ENCODE assay signal across 1 cellular context in the genomic region with DNA sequence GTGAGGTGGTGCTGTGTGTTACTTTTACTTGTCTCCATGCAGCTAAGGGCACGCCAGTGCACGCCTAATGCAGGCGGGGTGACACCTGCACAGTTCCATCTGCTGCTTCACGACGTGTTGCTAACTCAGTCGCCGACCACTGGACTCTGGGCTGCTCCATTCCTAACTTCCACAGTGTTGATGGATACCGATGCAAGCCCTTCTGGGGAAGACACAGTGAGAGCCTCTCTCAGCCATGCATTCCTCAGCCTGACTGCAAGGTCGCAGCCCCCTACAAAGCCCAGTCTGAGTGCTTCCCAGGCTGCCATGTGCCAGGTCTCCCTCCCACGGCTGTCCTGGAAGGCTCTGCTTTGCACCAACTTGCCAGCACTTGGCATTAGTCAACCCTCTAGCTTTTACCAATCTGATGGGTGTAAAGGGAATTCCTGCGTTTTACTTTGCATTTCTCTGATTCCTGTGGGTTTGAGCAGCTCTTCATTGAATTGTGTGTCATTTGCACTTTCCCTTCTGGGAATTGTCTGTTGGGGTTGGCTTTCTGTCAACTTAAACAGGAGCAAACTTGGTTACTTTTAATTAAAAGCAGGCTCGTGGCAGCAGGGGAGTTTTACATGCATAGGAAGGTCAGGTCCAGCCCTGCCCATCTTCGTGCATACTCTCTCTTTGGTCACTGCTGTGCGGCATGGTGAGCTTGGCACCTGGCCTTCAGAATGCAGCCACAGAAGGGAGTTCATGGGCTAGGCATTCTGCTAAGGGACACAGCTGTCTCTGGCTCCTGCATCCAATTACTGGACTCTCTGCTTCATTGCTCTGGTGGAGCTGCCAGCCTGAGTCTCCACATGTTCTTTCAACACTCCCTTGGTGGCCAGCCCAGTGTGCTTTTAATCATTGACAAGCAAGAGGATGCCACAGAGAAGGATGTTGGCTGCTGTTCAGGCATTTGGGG.
TF ChIP-seq lines count a peak whose summit lies in the region.

No MANE protein-coding gene starts in this region.

TF ChIP-seq in HepG2, 621 proteins besides CTCF, POLR2A, EP300 and RAD21 (continued from another document):
- TF ChIP-seq, protein P1, sequence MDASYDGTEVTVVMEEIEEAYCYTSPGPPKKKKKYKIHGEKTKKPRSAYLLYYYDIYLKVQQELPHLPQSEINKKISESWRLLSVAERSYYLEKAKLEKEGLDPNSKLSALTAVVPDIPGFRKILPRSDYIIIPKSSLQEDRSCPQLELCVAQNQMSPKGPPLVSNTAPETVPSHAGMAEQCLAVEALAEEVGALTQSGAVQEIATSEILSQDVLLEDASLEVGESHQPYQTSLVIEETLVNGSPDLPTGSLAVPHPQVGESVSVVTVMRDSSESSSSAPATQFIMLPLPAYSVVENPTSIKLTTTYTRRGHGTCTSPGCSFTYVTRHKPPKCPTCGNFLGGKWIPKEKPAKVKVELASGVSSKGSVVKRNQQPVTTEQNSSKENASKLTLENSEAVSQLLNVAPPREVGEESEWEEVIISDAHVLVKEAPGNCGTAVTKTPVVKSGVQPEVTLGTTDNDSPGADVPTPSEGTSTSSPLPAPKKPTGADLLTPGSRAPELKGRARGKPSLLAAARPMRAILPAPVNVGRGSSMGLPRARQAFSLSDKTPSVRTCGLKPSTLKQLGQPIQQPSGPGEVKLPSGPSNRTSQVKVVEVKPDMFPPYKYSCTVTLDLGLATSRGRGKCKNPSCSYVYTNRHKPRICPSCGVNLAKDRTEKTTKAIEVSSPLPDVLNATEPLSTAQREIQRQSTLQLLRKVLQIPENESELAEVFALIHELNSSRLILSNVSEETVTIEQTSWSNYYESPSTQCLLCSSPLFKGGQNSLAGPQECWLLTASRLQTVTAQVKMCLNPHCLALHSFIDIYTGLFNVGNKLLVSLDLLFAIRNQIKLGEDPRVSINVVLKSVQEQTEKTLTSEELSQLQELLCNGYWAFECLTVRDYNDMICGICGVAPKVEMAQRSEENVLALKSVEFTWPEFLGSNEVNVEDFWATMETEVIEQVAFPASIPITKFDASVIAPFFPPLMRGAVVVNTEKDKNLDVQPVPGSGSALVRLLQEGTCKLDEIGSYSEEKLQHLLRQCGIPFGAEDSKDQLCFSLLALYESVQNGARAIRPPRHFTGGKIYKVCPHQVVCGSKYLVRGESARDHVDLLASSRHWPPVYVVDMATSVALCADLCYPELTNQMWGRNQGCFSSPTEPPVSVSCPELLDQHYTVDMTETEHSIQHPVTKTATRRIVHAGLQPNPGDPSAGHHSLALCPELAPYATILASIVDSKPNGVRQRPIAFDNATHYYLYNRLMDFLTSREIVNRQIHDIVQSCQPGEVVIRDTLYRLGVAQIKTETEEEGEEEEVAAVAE (CRISPR knock-in tag; IDR thresholded peaks at IDR 0.05; ENCODE audit: borderline replicate concordance), result no peak
- TF ChIP-seq ZNF883 (CRISPR knock-in tag; IDR thresholded peaks at IDR 0.05; ENCODE audit: not compliant biosample characterization) (no peak), BHLHE40 (IDR thresholded peaks at IDR 0.05; ENCODE audit: low read length) (no peak)
- TF ChIP-seq, protein P2, sequence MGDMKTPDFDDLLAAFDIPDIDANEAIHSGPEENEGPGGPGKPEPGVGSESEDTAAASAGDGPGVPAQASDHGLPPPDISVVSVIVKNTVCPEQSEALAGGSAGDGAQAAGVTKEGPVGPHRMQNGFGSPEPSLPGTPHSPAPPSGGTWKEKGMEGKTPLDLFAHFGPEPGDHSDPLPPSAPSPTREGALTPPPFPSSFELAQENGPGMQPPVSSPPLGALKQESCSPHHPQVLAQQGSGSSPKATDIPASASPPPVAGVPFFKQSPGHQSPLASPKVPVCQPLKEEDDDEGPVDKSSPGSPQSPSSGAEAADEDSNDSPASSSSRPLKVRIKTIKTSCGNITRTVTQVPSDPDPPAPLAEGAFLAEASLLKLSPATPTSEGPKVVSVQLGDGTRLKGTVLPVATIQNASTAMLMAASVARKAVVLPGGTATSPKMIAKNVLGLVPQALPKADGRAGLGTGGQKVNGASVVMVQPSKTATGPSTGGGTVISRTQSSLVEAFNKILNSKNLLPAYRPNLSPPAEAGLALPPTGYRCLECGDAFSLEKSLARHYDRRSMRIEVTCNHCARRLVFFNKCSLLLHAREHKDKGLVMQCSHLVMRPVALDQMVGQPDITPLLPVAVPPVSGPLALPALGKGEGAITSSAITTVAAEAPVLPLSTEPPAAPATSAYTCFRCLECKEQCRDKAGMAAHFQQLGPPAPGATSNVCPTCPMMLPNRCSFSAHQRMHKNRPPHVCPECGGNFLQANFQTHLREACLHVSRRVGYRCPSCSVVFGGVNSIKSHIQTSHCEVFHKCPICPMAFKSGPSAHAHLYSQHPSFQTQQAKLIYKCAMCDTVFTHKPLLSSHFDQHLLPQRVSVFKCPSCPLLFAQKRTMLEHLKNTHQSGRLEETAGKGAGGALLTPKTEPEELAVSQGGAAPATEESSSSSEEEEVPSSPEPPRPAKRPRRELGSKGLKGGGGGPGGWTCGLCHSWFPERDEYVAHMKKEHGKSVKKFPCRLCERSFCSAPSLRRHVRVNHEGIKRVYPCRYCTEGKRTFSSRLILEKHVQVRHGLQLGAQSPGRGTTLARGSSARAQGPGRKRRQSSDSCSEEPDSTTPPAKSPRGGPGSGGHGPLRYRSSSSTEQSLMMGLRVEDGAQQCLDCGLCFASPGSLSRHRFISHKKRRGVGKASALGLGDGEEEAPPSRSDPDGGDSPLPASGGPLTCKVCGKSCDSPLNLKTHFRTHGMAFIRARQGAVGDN (CRISPR knock-in tag; IDR thresholded peaks at IDR 0.05), result 0 out of 2 replicates have a peak, but pooled peaks have one; percentile 21
- TF ChIP-seq, protein P3, sequence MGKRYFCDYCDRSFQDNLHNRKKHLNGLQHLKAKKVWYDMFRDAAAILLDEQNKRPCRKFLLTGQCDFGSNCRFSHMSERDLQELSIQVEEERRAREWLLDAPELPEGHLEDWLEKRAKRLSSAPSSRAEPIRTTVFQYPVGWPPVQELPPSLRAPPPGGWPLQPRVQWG (CRISPR knock-in tag; IDR thresholded peaks at IDR 0.05; ENCODE audit: borderline replicate concordance, low read depth), result no peak
